Comparison of ENCODE assay signal across 16 cellular contexts in the genomic region with DNA sequence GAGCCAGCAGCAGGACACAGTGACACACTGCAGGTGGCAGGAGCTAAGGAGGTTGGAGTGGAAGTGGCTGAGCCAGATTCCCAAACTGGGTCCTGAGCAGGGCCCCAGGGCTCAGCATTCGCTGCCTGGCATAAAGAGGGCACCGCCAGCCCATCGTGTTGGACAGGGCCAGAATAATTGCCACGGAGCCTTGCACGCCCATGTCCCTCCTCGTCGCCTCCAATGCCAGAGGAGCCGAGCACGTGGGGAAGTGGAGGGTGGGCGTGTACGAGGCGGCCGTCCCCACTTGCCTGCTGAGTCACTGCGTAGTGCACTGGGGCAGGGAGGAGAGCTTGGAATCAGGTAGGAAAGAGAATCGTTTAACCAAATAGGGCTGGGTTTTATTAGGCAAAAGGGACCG. TPM values are rescaled to one million over a fixed set of nuclear protein-coding genes. Genes with fewer than 3 reads are reported as not detected.
A peak's percentile ranks its signal among the peaks of the same experiment; 100 is the strongest.
DNase-seq lines count a peak whose midpoint lies in the region; ATAC-seq and TF ChIP-seq lines count a peak whose summit lies in the region.
"Had no signal": no experiment of that assay in that cellular context is flagged by ENCODE, and none has a peak within 500 bp of the region (broad histone marks: within the 10 kb centered on the region; RNA-seq: fewer than 3 reads in every experiment).

No MANE protein-coding gene starts in this region.

- DNase-seq in nephron progenitor cell (no peak), upper lobe of right lung (peak; percentile 36), NCI-H345 (lab: John Stamatoyannopoulos, UW) (no peak), osteoblast (ENCODE audit: insufficient read length, low spot score, missing footprints) (no peak), hepatocyte (ENCODE audit: low spot score) (no peak)
- DNase-seq: COR-L47, H9, NCI-H1417 treated with DMSO at 0.1 percent for 48 hours, NCI-H1930, NCI-H526, PC-9 had no signal

- no peak overlapping the region for H3K27ac ChIP-seq in HEK293 (ENCODE audit: extremely low read depth, low read depth, low read length)
- H3K27ac ChIP-seq in upper lobe of right lung: no peak overlapping the region
- no peak overlapping the region for H3K27ac ChIP-seq in osteoblast (ENCODE audit: low read depth, low read length)
- no peak overlapping the region for H3K27ac ChIP-seq in hepatocyte
- H3K27ac ChIP-seq: HL-60, PC-9, RWPE1 had no signal

- TF ChIP-seq CTCF in HEK293 (tag by site-specific recombination; IDR thresholded peaks at IDR 0.05): no peak
- TF ChIP-seq CTCF in nephron progenitor cell (IDR thresholded peaks at IDR 0.05): no peak
- no peak for TF ChIP-seq CTCF in upper lobe of right lung (IDR thresholded peaks at IDR 0.05)
- no peak for TF ChIP-seq CTCF in osteoblast (IDR thresholded peaks at IDR 0.05; ENCODE audit: extremely low read depth, low read depth, low read length)
- TF ChIP-seq CTCF in hepatocyte (IDR thresholded peaks at IDR 0.05; ENCODE audit: poor library complexity): no peak

- H3K4me1 ChIP-seq in HEK293 (ENCODE audit: control insufficient read depth, insufficient read depth, low read length) (no peaks in the 10 kb centered on the region), upper lobe of right lung (no peaks in the 10 kb centered on the region), osteoblast (ENCODE audit: insufficient read depth, low read length) (no peaks in the 10 kb centered on the region), hepatocyte (ENCODE audit: insufficient read depth) (no peaks in the 10 kb centered on the region)

- CTCF ChIA-PET in HEK293 (lab: Yijun Ruan, JAX): interaction anchor here (0.5 kb wide), 1 partner anchor 98 kb away, joined by 3 read pairs; no protein-coding TSS in a partner anchor

- ATAC-seq in esophagus mucosa: peak; percentile 39
- no peak for ATAC-seq in upper lobe of right lung

- intact Hi-C loops in upper lobe of right lung (cut with DNase I): no loop called here

- H3K36me3 Mint-ChIP-seq in nephron progenitor cell (ENCODE audit: low read depth): peaks cover 23% of the 10 kb centered on the region

- H3K9me3 ChIP-seq in HEK293 (ENCODE audit: control insufficient read depth, insufficient read depth, low read depth, low read length): no peaks in the 10 kb centered on the region
- H3K9me3 ChIP-seq in upper lobe of right lung: no peaks in the 10 kb centered on the region
- no peaks in the 10 kb centered on the region for H3K9me3 ChIP-seq in osteoblast (ENCODE audit: low read depth, low read length)
- H3K9me3 ChIP-seq in hepatocyte (ENCODE audit: low read depth): no peaks in the 10 kb centered on the region

- H2AFZ ChIP-seq in osteoblast (ENCODE audit: low read length) (no peak overlapping the region), hepatocyte (no peak overlapping the region)
- H2AFZ ChIP-seq: PC-9 had no signal

- no peaks in the 10 kb centered on the region for H3K9me3 Mint-ChIP-seq in nephron progenitor cell
- H3K9me3 Mint-ChIP-seq: H9 had no signal

- H4K20me1 ChIP-seq in osteoblast (ENCODE audit: insufficient read depth, low read length) (no peaks in the 10 kb centered on the region), hepatocyte (ENCODE audit: insufficient read depth, poor library complexity, severe bottlenecking) (no peaks in the 10 kb centered on the region)

- no peaks in the 10 kb centered on the region for H3K79me2 ChIP-seq in osteoblast (ENCODE audit: insufficient read depth, low read length)
- no peaks in the 10 kb centered on the region for H3K79me2 ChIP-seq in hepatocyte

- WGBS in hepatocyte (ENCODE audit: low lambda C conversion rate, missing lambda C conversion rate): 87% methylated on average over 16 of the region's 16 CpGs

- peaks cover 5 to 95% of the 10 kb centered on the region in 2 experiments; a peak in 2 of 3 replicates for H3K36me3 ChIP-seq in HEK293 (ENCODE audit: control insufficient read depth in 2 of 2, insufficient read depth in 1 of 2, low read length in 2 of 2)
- H3K36me3 ChIP-seq in upper lobe of right lung: peaks cover 68% of the 10 kb centered on the region
- peaks cover 30% of the 10 kb centered on the region for H3K36me3 ChIP-seq in osteoblast (ENCODE audit: insufficient read depth, low read length)
- H3K36me3 ChIP-seq in hepatocyte (replicated peaks; ENCODE audit: insufficient read depth, low read depth): no peaks in the 10 kb centered on the region

- H3K27ac Mint-ChIP-seq in nephron progenitor cell: peak overlapping the region; percentile 91

- H3K9me2 ChIP-seq in hepatocyte (replicated peaks; ENCODE audit: insufficient read depth): no peaks in the 10 kb centered on the region

- H3K4me1 Mint-ChIP-seq in nephron progenitor cell: peaks cover 27% of the 10 kb centered on the region

- no peak overlapping the region for H3K4me3 Mint-ChIP-seq in nephron progenitor cell
- H3K4me3 Mint-ChIP-seq: H9 had no signal

- no peak overlapping the region for H3K4me3 ChIP-seq in HEK293 (ENCODE audit: low read depth, low read length)
- H3K4me3 ChIP-seq in upper lobe of right lung: no peak overlapping the region
- no peak overlapping the region for H3K4me3 ChIP-seq in osteoblast (ENCODE audit: insufficient read depth, low read length)
- H3K4me3 ChIP-seq in hepatocyte: no peak overlapping the region
- H3K4me3 ChIP-seq: PC-9 had no signal

- H3K27me3 ChIP-seq in upper lobe of right lung (no peaks in the 10 kb centered on the region), osteoblast (ENCODE audit: insufficient read depth, low read length) (no peaks in the 10 kb centered on the region), hepatocyte (no peaks in the 10 kb centered on the region)

- H3K27me3 Mint-ChIP-seq in nephron progenitor cell (ENCODE audit: low read depth, poor library complexity): no peaks in the 10 kb centered on the region

- no peak overlapping the region for H3K4me2 ChIP-seq in osteoblast (ENCODE audit: insufficient read depth, low read length)
- no peak overlapping the region for H3K4me2 ChIP-seq in hepatocyte
- H3K4me2 ChIP-seq: PC-9 had no signal

- POLR2A ChIA-PET in HEK293 (lab: Yijun Ruan, JAX): no interaction called here

TF ChIP-seq in HEK293, 187 proteins besides CTCF, POLR2A, EP300 and RAD21:
- peak; percentile 67 for TF ChIP-seq ZBTB20 (tag by site-specific recombination; IDR thresholded peaks at IDR 0.05)
- TF ChIP-seq ZBTB17 (tag by site-specific recombination; IDR thresholded peaks at IDR 0.05): no peak
- TF ChIP-seq, protein P1, sequence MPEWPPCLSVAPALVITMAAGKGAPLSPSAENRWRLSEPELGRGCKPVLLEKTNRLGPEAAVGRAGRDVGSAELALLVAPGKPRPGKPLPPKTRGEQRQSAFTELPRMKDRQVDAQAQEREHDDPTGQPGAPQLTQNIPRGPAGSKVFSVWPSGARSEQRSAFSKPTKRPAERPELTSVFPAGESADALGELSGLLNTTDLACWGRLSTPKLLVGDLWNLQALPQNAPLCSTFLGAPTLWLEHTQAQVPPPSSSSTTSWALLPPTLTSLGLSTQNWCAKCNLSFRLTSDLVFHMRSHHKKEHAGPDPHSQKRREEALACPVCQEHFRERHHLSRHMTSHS (tag by site-specific recombination; IDR thresholded peaks at IDR 0.05): no peak
TF ChIP-seq in HEK293: peak in this region for 1.

RNA-seq across cellular contexts. Expression of a gene that starts 26.1 kb away (rescaled TPM):
- 38.6 TPM for total RNA-seq in esophagus mucosa
- 34.2 TPM for total RNA-seq in upper lobe of right lung
- 24.5 and 30.0 TPM in 2 replicates for total RNA-seq in osteoblast
- total RNA-seq in hepatocyte: 27.3 and 36.2 TPM in 2 replicates
- 37.4 and 38.8 TPM in 2 replicates for polyA plus RNA-seq in hepatocyte

RNA-seq across cellular contexts. Expression of a gene that starts 34.6 kb away (rescaled TPM):
- total RNA-seq in esophagus mucosa: 27.8 TPM
- total RNA-seq in upper lobe of right lung: 61.0 TPM
- total RNA-seq in osteoblast: 21.5 and 21.7 TPM in 2 replicates
- total RNA-seq in hepatocyte: 7.7 and 12.7 TPM in 2 replicates
- polyA plus RNA-seq in hepatocyte: 22.6 and 25.2 TPM in 2 replicates

RNA-seq across cellular contexts. Expression of a gene that starts 34.9 kb away (rescaled TPM):
- 2.4 TPM for total RNA-seq in esophagus mucosa
- total RNA-seq in upper lobe of right lung: 8.5 TPM
- 5.1 and 8.3 TPM in 2 replicates for total RNA-seq in osteoblast
- 5.3 and 6.2 TPM in 2 replicates for total RNA-seq in hepatocyte
- 3.5 and 5.5 TPM in 2 replicates for polyA plus RNA-seq in hepatocyte

RNA-seq across cellular contexts. Expression of a gene that starts 49.9 kb away (rescaled TPM):
- total RNA-seq in esophagus mucosa (1.5 TPM), upper lobe of right lung (9.3 TPM), osteoblast (not detected in 2 replicates), hepatocyte (21.0 and 33.6 TPM in 2 replicates)
- polyA plus RNA-seq in hepatocyte: 116 and 118 TPM in 2 replicates
- total RNA-seq: MCF 10A had no signal
